ENCODE assay signal across 30 cellular contexts in genomic region chr12:71009414-71010142, GRCh38.
"Had no signal": no experiment of that assay in that cellular context is flagged by ENCODE, and none has a peak within 500 bp of the region (broad histone marks: within the 10 kb centered on the region; RNA-seq: fewer than 3 reads in every experiment).

No MANE protein-coding gene starts in this region.

- H3K9me3 Mint-ChIP-seq: endodermal cell, neural progenitor cell had no signal

- H3K9ac ChIP-seq: neural progenitor cell, parathyroid adenoma had no signal

- H3K36me3 Mint-ChIP-seq: immature natural killer cell; naive B cell; natural killer cell treated with Interleukin-12 subunit alpha and Interleukin-12 subunit beta and Interleukin-15 and Interleukin-18, amount 100 ng/mL, for 72 hours; neural progenitor cell had no signal

- H3K27ac Mint-ChIP-seq: endodermal cell; immature natural killer cell; naive B cell; natural killer cell treated with Interleukin-12 subunit alpha and Interleukin-12 subunit beta and Interleukin-15 and Interleukin-18, amount 100 ng/mL, for 72 hours; neural progenitor cell; progenitor cell of endocrine pancreas had no signal

- H3K79me2 ChIP-seq: parathyroid adenoma had no signal

- H3K36me3 ChIP-seq: esophagus muscularis mucosa, heart right ventricle, lower lobe of right lung, neural progenitor cell, right atrium auricular region, stomach, thyroid gland, vagina had no signal

- H3K4me3 Mint-ChIP-seq: endodermal cell; immature natural killer cell; naive B cell; natural killer cell treated with Interleukin-12 subunit alpha and Interleukin-12 subunit beta and Interleukin-15 and Interleukin-18, amount 100 ng/mL, for 72 hours; neural progenitor cell had no signal

- DNase-seq: dorsolateral prefrontal cortex; effector CD4-positive, alpha-beta T cell; endodermal cell; foreskin melanocyte; glutamatergic neuron; heart right ventricle; hypothalamus; immature natural killer cell; islet precursor cell; kidney glomerular epithelial cell; left colon; left ventricle myocardium superior; lower lobe of right lung; naive B cell; stimulated activated CD4-positive, alpha-beta T cell treated with anti-CD3 and anti-CD28 coated beads, Interleukin-12 subunit alpha, Interleukin-12 subunit beta, amount 100 ng/mL, for 4 hours; stimulated activated CD4-positive, alpha-beta T cell treated with anti-CD3 and anti-CD28 coated beads, Interleukin-1b, Interleukin-23, amount 100 ng/mL, for 48 hours; stimulated activated CD4-positive, alpha-beta T cell treated with anti-CD3 and anti-CD28 coated beads, Interleukin-4, amount 100 ng/mL, for 1 hour; stimulated activated CD8-positive, alpha-beta memory T cell treated with anti-CD3 and anti-CD28 coated beads, Interleukin-4, amount 100 ng/mL, for 48 hours; stimulated activated naive CD4-positive, alpha-beta T cell; stomach; thyroid gland; trophoblast cell had no signal

- ATAC-seq: heart right ventricle; left colon; left ventricle myocardium superior; lower lobe of right lung; natural killer cell treated with Interleukin-12 subunit alpha and Interleukin-12 subunit beta and Interleukin-15 and Interleukin-18, amount 100 ng/mL, for 72 hours had no signal

- H3K27me3 Mint-ChIP-seq: naive B cell; natural killer cell treated with Interleukin-12 subunit alpha and Interleukin-12 subunit beta and Interleukin-15 and Interleukin-18, amount 100 ng/mL, for 72 hours; progenitor cell of endocrine pancreas had no signal

- H3K27ac ChIP-seq: dorsolateral prefrontal cortex, esophagus muscularis mucosa, heart right ventricle, lower lobe of right lung, neural progenitor cell, parathyroid adenoma, right atrium auricular region, stomach, thyroid gland, vagina had no signal

- H3K4me2 ChIP-seq: neural progenitor cell, smooth muscle cell had no signal

- H3K4me1 Mint-ChIP-seq: immature natural killer cell, naive B cell had no signal

- H3K27me3 ChIP-seq: dorsolateral prefrontal cortex, esophagus muscularis mucosa, heart right ventricle, neural progenitor cell, right atrium auricular region, stomach, thyroid gland, vagina had no signal

- H2AFZ ChIP-seq: parathyroid adenoma had no signal

- H3K4me3 ChIP-seq: dorsolateral prefrontal cortex, esophagus muscularis mucosa, heart right ventricle, lower lobe of right lung, neural progenitor cell, right atrium auricular region, smooth muscle cell, stomach, thyroid gland, vagina had no signal

- H3K4me1 ChIP-seq: esophagus muscularis mucosa, lower lobe of right lung, parathyroid adenoma, right atrium auricular region, thyroid gland, vagina had no signal

- H3K9me3 ChIP-seq: esophagus muscularis mucosa, heart right ventricle, lower lobe of right lung, right atrium auricular region, stomach, thyroid gland, vagina had no signal
